In genomic region chr15:40325700-40326099, GRCh38 we compare ENCODE assay signal across 1 cellular context.
TF ChIP-seq lines count a peak whose summit lies in the region.

No MANE protein-coding gene starts in this region.

TF ChIP-seq in K562, 482 proteins besides CTCF, POLR2A, EP300 and RAD21:
- TF ChIP-seq YY1 (IDR thresholded peaks at IDR 0.05; ENCODE audit: borderline replicate concordance in 1 of 3, control insufficient read depth in 1 of 3, extremely low read depth in 1 of 3, insufficient read depth in 3 of 3, insufficient read length in 1 of 3, insufficient replicate concordance in 2 of 3, low read depth in 1 of 3, low read length in 2 of 3) (no peak), SPI1 (IDR thresholded peaks at IDR 0.05; ENCODE audit: borderline replicate concordance, low read depth, low read length) (peak; percentile 84)
